ENCODE assay signal across 17 cellular contexts in genomic region chr4:41454393-41454792, GRCh38.
DNase-seq lines count a peak whose midpoint lies in the region; ATAC-seq, FAIRE-seq and TF ChIP-seq lines count a peak whose summit lies in the region.
"Had no signal": no experiment of that assay in that cellular context is flagged by ENCODE, and none has a peak within 500 bp of the region (broad histone marks: within the 10 kb centered on the region; RNA-seq: fewer than 3 reads in every experiment).

No MANE protein-coding gene starts in this region.

- no peaks in the 10 kb centered on the region for H3K9me3 Mint-ChIP-seq in HFFc6
- H3K9me3 Mint-ChIP-seq in WTC11: no peaks in the 10 kb centered on the region; the same call in 1 of the 2 replicates
- H3K9me3 Mint-ChIP-seq: T-helper 1 cell treated with Interleukin-12 subunit alpha and Interleukin-12 subunit beta and Interleukin-4 antibody, amounts not matched to agents 30 μg/mL and 1 μg/mL, for 36 hours had no signal

- H3K9me3 ChIP-seq in A549: no peaks in the 10 kb centered on the region
- H3K9me3 ChIP-seq: right lobe of liver had no signal

- WGBS in A549 (ENCODE audit: missing lambda C conversion rate): 44% methylated on average over 4 of the region's 4 CpGs

- TF ChIP-seq RAD21 in A549 (conservative IDR thresholded peaks at IDR 0.05 in 1 of 2, IDR thresholded peaks at IDR 0.05 in 1 of 2): no peak

- H3K4me1 ChIP-seq in A549: peaks cover 78% of the 10 kb centered on the region
- H3K4me1 ChIP-seq: right lobe of liver had no signal

- DNase-seq in A549 (ENCODE audit: low read depth in 1 of 2, low spot score in 1 of 2) (no peak), HFFc6 (no peak), WTC11 (ENCODE audit: low spot score) (no peak), iris pigment epithelial cell (ENCODE audit: low read depth) (peak; percentile 14), DMS153 (lab: John Stamatoyannopoulos, UW) (no peak), NOMO-1 treated with dmso at 0.1 percent for 144 hours (lab: John Stamatoyannopoulos, UW; ENCODE audit: unreplicated experiment) (no peak), urothelium cell line (ENCODE audit: low spot score) (no peak), GM19238 (ENCODE audit: insufficient read length, low spot score) (no peak)
- DNase-seq: activated CD4-positive, CD25-positive, alpha-beta regulatory T cell treated with anti-CD3 and anti-CD28 coated beads, Interleukin-2, amount 50 U/mL, for 72 hours; activated naive CD4-positive, alpha-beta T cell; NCI-H69; right lobe of liver; stimulated activated CD4-positive, alpha-beta T cell treated with anti-CD3 and anti-CD28 coated beads, Interleukin-4, amount 100 ng/mL, for 24 hours had no signal

- H3K27ac Mint-ChIP-seq in HFFc6: peak overlapping the region; percentile 6; the same call in 1 of the 2 replicates
- H3K27ac Mint-ChIP-seq in WTC11: no peak overlapping the region
- H3K27ac Mint-ChIP-seq: IgD-negative memory B cell; memory B cell; T-helper 1 cell treated with Interleukin-12 subunit alpha and Interleukin-12 subunit beta and Interleukin-4 antibody, amounts not matched to agents 30 μg/mL and 1 μg/mL, for 36 hours had no signal

- FAIRE-seq in A549 (lab: Jason Lieb, UNC) (no peak), urothelium cell line (lab: Jason Lieb, UNC) (no peak)

- H3K4me3 Mint-ChIP-seq in HFFc6 (peak overlapping the region; percentile 19; the same call in 1 of the 2 replicates), WTC11 (no peak overlapping the region)
- H3K4me3 Mint-ChIP-seq: IgD-negative memory B cell; memory B cell; T-helper 1 cell treated with Interleukin-12 subunit alpha and Interleukin-12 subunit beta and Interleukin-4 antibody, amounts not matched to agents 30 μg/mL and 1 μg/mL, for 36 hours had no signal

- CTCF ChIA-PET in A549 (lab: Yijun Ruan, JAX) (no interaction called here), WTC11 (lab: Charles Lee) (no interaction called here)

- no peak overlapping the region for H3K4me3 ChIP-seq in A549
- H3K4me3 ChIP-seq: right lobe of liver had no signal

- TF ChIP-seq CTCF in A549 (IDR thresholded peaks at IDR 0.05): no peak
- no peak for TF ChIP-seq CTCF in HFFc6 (IDR thresholded peaks at IDR 0.05)
- TF ChIP-seq CTCF in WTC11 (IDR thresholded peaks at IDR 0.05): no peak

- no peak for TF ChIP-seq POLR2A in A549 (IDR thresholded peaks at IDR 0.05; ENCODE audit: low read length)

- ATAC-seq in A549 (peak in 1 of 2 experiments; percentile 61; a peak in 3 of 6 replicates), WTC11 (peak; percentile 69)
- ATAC-seq: HCT116, right lobe of liver had no signal

- peaks cover 59% of the 10 kb centered on the region; the same call in 1 of the 2 replicates for H3K4me1 Mint-ChIP-seq in HFFc6 (ENCODE audit: low read depth)
- peaks cover 48% of the 10 kb centered on the region for H3K4me1 Mint-ChIP-seq in WTC11
- H3K4me1 Mint-ChIP-seq: memory B cell had no signal

- H3K27me3 Mint-ChIP-seq in HFFc6 (ENCODE audit: insufficient read depth): peaks cover 15% of the 10 kb centered on the region
- H3K27me3 Mint-ChIP-seq in WTC11 (ENCODE audit: low read depth): peaks cover 4% of the 10 kb centered on the region
- H3K27me3 Mint-ChIP-seq: IgD-negative memory B cell had no signal

- H3K27ac ChIP-seq in A549: peak overlapping the region in 1 of 2 experiments; percentile 2; a peak in 2 of 6 replicates
- H3K27ac ChIP-seq: right lobe of liver had no signal

- peak overlapping the region; percentile 46 for H3K4me2 ChIP-seq in A549

- POLR2A ChIA-PET in A549 (lab: Yijun Ruan, JAX): no interaction called here
- POLR2A ChIA-PET in WTC11 (lab: Charles Lee): no interaction called here

- TF ChIP-seq EP300 in A549 (IDR thresholded peaks at IDR 0.05): no peak

- H3K36me3 Mint-ChIP-seq in HFFc6 (ENCODE audit: low read depth) (peaks cover 5% of the 10 kb centered on the region; the same call in 1 of the 2 replicates), WTC11 (no peaks in the 10 kb centered on the region)
- H3K36me3 Mint-ChIP-seq: IgD-negative memory B cell, memory B cell had no signal

TF ChIP-seq in A549, 52 proteins besides CTCF, POLR2A, EP300 and RAD21 (continues in another document):
- no peak for TF ChIP-seq NR3C1 (IDR thresholded peaks at IDR 0.05)
- no peak for TF ChIP-seq BCL3 (IDR thresholded peaks at IDR 0.05)
- TF ChIP-seq PBX3 (IDR thresholded peaks at IDR 0.05): no peak
- TF ChIP-seq USF2 (IDR thresholded peaks at IDR 0.05): no peak
- TF ChIP-seq HOXB13 (CRISPR knock-in tag; IDR thresholded peaks at IDR 0.05; ENCODE audit: low read depth): no peak
- no peak for TF ChIP-seq RCOR1 (IDR thresholded peaks at IDR 0.05; ENCODE audit: low read depth, low read length)
- no peak for TF ChIP-seq RFX5 (IDR thresholded peaks at IDR 0.05)
- no peak for TF ChIP-seq HES2 (IDR thresholded peaks at IDR 0.05)
- no peak for TF ChIP-seq NFE2L2 (conservative IDR thresholded peaks at IDR 0.05; ENCODE audit: low read length)
- no peak for TF ChIP-seq CHD2 (IDR thresholded peaks at IDR 0.05; ENCODE audit: low read length, partially characterized antibody)

TF ChIP-seq in WTC11, 78 proteins besides CTCF, POLR2A, EP300 and RAD21 (continues in another document):
- TF ChIP-seq TEAD1 (CRISPR knock-in tag; IDR thresholded peaks at IDR 0.05) (no peak), ZNF281 (CRISPR knock-in tag; IDR thresholded peaks at IDR 0.05) (no peak), TCF7 (CRISPR knock-in tag; IDR thresholded peaks at IDR 0.05; ENCODE audit: low read depth) (no peak), FOXP1 (CRISPR knock-in tag; IDR thresholded peaks at IDR 0.05; ENCODE audit: borderline replicate concordance) (no peak), IRF1 (CRISPR knock-in tag; IDR thresholded peaks at IDR 0.05) (no peak), ZNF416 (CRISPR knock-in tag; IDR thresholded peaks at IDR 0.05) (no peak), E2F1 (CRISPR knock-in tag; IDR thresholded peaks at IDR 0.05) (no peak), PRDM15 (CRISPR knock-in tag; IDR thresholded peaks at IDR 0.05) (no peak), RORB (CRISPR knock-in tag; IDR thresholded peaks at IDR 0.05) (no peak)
